22 cellular contexts compared by ENCODE assay signal in genomic region chr6:127897437-127897836, GRCh38. TPM values are rescaled to one million over a fixed set of nuclear protein-coding genes. Genes with fewer than 3 reads are reported as not detected.
DNase-seq lines count a peak whose midpoint lies in the region; ATAC-seq, FAIRE-seq and TF ChIP-seq lines count a peak whose summit lies in the region.
"Had no signal": no experiment of that assay in that cellular context is flagged by ENCODE, and none has a peak within 500 bp of the region (broad histone marks: within the 10 kb centered on the region; RNA-seq: fewer than 3 reads in every experiment).

No MANE protein-coding gene starts in this region.

- no peaks in the 10 kb centered on the region for H3K9me3 ChIP-seq in T-helper 17 cell (ENCODE audit: control insufficient read depth, low read length, poor library complexity, severe bottlenecking)
- H3K9me3 ChIP-seq: right lobe of liver, thyroid gland had no signal

- no peak for FAIRE-seq in H54 (lab: Jason Lieb, UNC)
- FAIRE-seq: kidney had no signal

- peak; percentile 10 for ATAC-seq in T-helper 17 cell
- ATAC-seq in central memory CD8-positive, alpha-beta T cell (replicated peaks; ENCODE audit: extremely low read depth, poor library complexity, severe bottlenecking), result no peak
- ATAC-seq: right lobe of liver had no signal

- peaks cover 3% of the 10 kb centered on the region for H3K36me3 Mint-ChIP-seq in activated naive CD4-positive, alpha-beta T cell treated with anti-CD3 and anti-CD28 coated beads, Interleukin-2, amount 50 U/mL, for 24 hours
- peaks cover 8% of the 10 kb centered on the region for H3K36me3 Mint-ChIP-seq in T-helper 17 cell (ENCODE audit: low read depth)
- H3K36me3 Mint-ChIP-seq in central memory CD8-positive, alpha-beta T cell (ENCODE audit: insufficient read depth), result peaks cover 14% of the 10 kb centered on the region

- H3K4me1 Mint-ChIP-seq in activated naive CD4-positive, alpha-beta T cell treated with anti-CD3 and anti-CD28 coated beads, Interleukin-2, amount 50 U/mL, for 24 hours, result peaks cover 46% of the 10 kb centered on the region
- peaks cover 28% of the 10 kb centered on the region for H3K4me1 Mint-ChIP-seq in T-helper 17 cell
- peaks cover 44% of the 10 kb centered on the region for H3K4me1 Mint-ChIP-seq in central memory CD8-positive, alpha-beta T cell

- no peak for DNase-seq in activated naive CD4-positive, alpha-beta T cell (lab: John Stamatoyannopoulos, UW)
- DNase-seq in T-helper 17 cell, result no peak
- no peak for DNase-seq in central memory CD8-positive, alpha-beta T cell (ENCODE audit: low spot score in 2 of 2)
- DNase-seq in kidney glomerular epithelial cell (lab: John Stamatoyannopoulos, UW), result no peak
- no peak for DNase-seq in H54 (ENCODE audit: insufficient read length, low spot score)
- DNase-seq in NK-92 (lab: John Stamatoyannopoulos, UW; ENCODE audit: unreplicated experiment), result no peak
- DNase-seq: Calu3, dermis blood vessel endothelial cell, EL, foreskin melanocyte, GOT3, hippocampal formation, Kasumi-1, kidney, NCI-H1092, right lobe of liver, SW 1271, thyroid gland had no signal

- H3K27ac Mint-ChIP-seq in activated naive CD4-positive, alpha-beta T cell treated with anti-CD3 and anti-CD28 coated beads, Interleukin-2, amount 50 U/mL, for 24 hours, result peak overlapping the region; percentile 98
- H3K27ac Mint-ChIP-seq in T-helper 17 cell, result peak overlapping the region; percentile 99
- peak overlapping the region; percentile 92 for H3K27ac Mint-ChIP-seq in central memory CD8-positive, alpha-beta T cell (ENCODE audit: low read depth)

- peak overlapping the region; percentile 89 for H3K4me3 Mint-ChIP-seq in activated naive CD4-positive, alpha-beta T cell treated with anti-CD3 and anti-CD28 coated beads, Interleukin-2, amount 50 U/mL, for 24 hours
- H3K4me3 Mint-ChIP-seq in T-helper 17 cell, result peak overlapping the region; percentile 82
- H3K4me3 Mint-ChIP-seq in central memory CD8-positive, alpha-beta T cell, result peak overlapping the region; percentile 97

- TF ChIP-seq POLR2A in H54 (IDR thresholded peaks at IDR 0.05; ENCODE audit: low read depth, low read length), result no peak

- H3K9me3 Mint-ChIP-seq in activated naive CD4-positive, alpha-beta T cell treated with anti-CD3 and anti-CD28 coated beads, Interleukin-2, amount 50 U/mL, for 24 hours, result no peaks in the 10 kb centered on the region
- no peaks in the 10 kb centered on the region for H3K9me3 Mint-ChIP-seq in central memory CD8-positive, alpha-beta T cell

- no peaks in the 10 kb centered on the region for H3K27me3 Mint-ChIP-seq in activated naive CD4-positive, alpha-beta T cell treated with anti-CD3 and anti-CD28 coated beads, Interleukin-2, amount 50 U/mL, for 24 hours
- no peaks in the 10 kb centered on the region for H3K27me3 Mint-ChIP-seq in T-helper 17 cell
- no peaks in the 10 kb centered on the region for H3K27me3 Mint-ChIP-seq in central memory CD8-positive, alpha-beta T cell

RNA-seq across cellular contexts. Expression of gene THEMIS, which starts 3.4 kb away (rescaled TPM):
- 10 to 100 TPM; 53.9 to 64.7 TPM for total RNA-seq in T-helper 17 cell
- total RNA-seq: Calu3, dermis blood vessel endothelial cell, epithelial cell of proximal tubule, HT1080, lung microvascular endothelial cell had no signal
